In genomic region chr18:58537272-58538038, GRCh38 we compare ENCODE assay signal across 28 cellular contexts.
DNase-seq lines count a peak whose midpoint lies in the region; ATAC-seq, FAIRE-seq and TF ChIP-seq lines count a peak whose summit lies in the region.
"Had no signal": no experiment of that assay in that cellular context is flagged by ENCODE, and none has a peak within 500 bp of the region (broad histone marks: within the 10 kb centered on the region; RNA-seq: fewer than 3 reads in every experiment).

No MANE protein-coding gene starts in this region.

- no peak overlapping the region for H3K27ac ChIP-seq in CD8-positive, alpha-beta T cell (ENCODE audit: low read depth, low read length)
- H3K27ac ChIP-seq: gastroesophageal sphincter, lower lobe of right lung, pancreas, SJCRH30, upper lobe of left lung had no signal

- no peak overlapping the region for H3K4me3 Mint-ChIP-seq in dendritic cell treated with granulocyte-macrophage colony-stimulating factor and Interleukin-4, amounts not matched to agents 40 ng/mL and 50 ng/mL, for 4 days
- H3K4me3 Mint-ChIP-seq in nephron: no peak overlapping the region
- no peak overlapping the region for H3K4me3 Mint-ChIP-seq in CD8-positive, alpha-beta T cell
- H3K4me3 Mint-ChIP-seq in naive thymus-derived CD8-positive, alpha-beta T cell: no peak overlapping the region
- H3K4me3 Mint-ChIP-seq in activated CD8-positive, alpha-beta T cell treated with anti-CD3 and anti-CD28 coated beads, Interleukin-2, amount 10 ng/mL, durations not matched to agents 7 days and 5 days: no peak overlapping the region
- H3K4me3 Mint-ChIP-seq: activated naive CD8-positive, alpha-beta T cell treated with anti-CD3 and anti-CD28 coated beads, Interleukin-2, amount 10 ng/mL, durations not matched to agents 7 days and 5 days; central memory CD8-positive, alpha-beta T cell; WTC11 had no signal

- H3K4me1 Mint-ChIP-seq in dendritic cell treated with granulocyte-macrophage colony-stimulating factor and Interleukin-4, amounts not matched to agents 40 ng/mL and 50 ng/mL, for 4 days (ENCODE audit: low read depth): peaks cover 61% of the 10 kb centered on the region
- peaks cover 50% of the 10 kb centered on the region for H3K4me1 Mint-ChIP-seq in nephron
- H3K4me1 Mint-ChIP-seq in CD8-positive, alpha-beta T cell (ENCODE audit: low read depth): peaks cover 19% of the 10 kb centered on the region
- H3K4me1 Mint-ChIP-seq in naive thymus-derived CD8-positive, alpha-beta T cell: peaks cover 11 to 70% (median 18%) of the 10 kb centered on the region in 4 donors
- peaks cover 41% of the 10 kb centered on the region for H3K4me1 Mint-ChIP-seq in activated CD8-positive, alpha-beta T cell treated with anti-CD3 and anti-CD28 coated beads, Interleukin-2, amount 10 ng/mL, durations not matched to agents 7 days and 5 days (ENCODE audit: low read depth)

- peaks cover 3% of the 10 kb centered on the region for H3K27me3 Mint-ChIP-seq in dendritic cell treated with granulocyte-macrophage colony-stimulating factor and Interleukin-4, amounts not matched to agents 40 ng/mL and 50 ng/mL, for 4 days
- no peaks in the 10 kb centered on the region for H3K27me3 Mint-ChIP-seq in nephron (ENCODE audit: low read depth)
- H3K27me3 Mint-ChIP-seq in CD8-positive, alpha-beta T cell (ENCODE audit: low read depth): peaks cover 2% of the 10 kb centered on the region
- H3K27me3 Mint-ChIP-seq in naive thymus-derived CD8-positive, alpha-beta T cell: peaks cover 0 to 21% (median 4%) of the 10 kb centered on the region in 5 donors
- no peaks in the 10 kb centered on the region for H3K27me3 Mint-ChIP-seq in activated CD8-positive, alpha-beta T cell treated with anti-CD3 and anti-CD28 coated beads, Interleukin-2, amount 10 ng/mL, durations not matched to agents 7 days and 5 days (ENCODE audit: low read depth)

- H3K4me3 ChIP-seq in CD8-positive, alpha-beta T cell (ENCODE audit: low read depth, low read length): no peak overlapping the region
- H3K4me3 ChIP-seq: gastroesophageal sphincter, K562, lower lobe of right lung, MG63, mucosa of descending colon, pancreas, SJCRH30, upper lobe of left lung had no signal

- ATAC-seq in CD8-positive, alpha-beta T cell: no peak
- ATAC-seq in naive thymus-derived CD8-positive, alpha-beta T cell: no peak
- ATAC-seq in activated CD8-positive, alpha-beta T cell treated with anti-CD3 and anti-CD28 coated beads, Interleukin-2, amount 10 ng/mL, durations not matched to agents 7 days and 5 days: no peak
- ATAC-seq: gastroesophageal sphincter, HCT116, K562, mucosa of descending colon, WTC11 had no signal

- no peaks in the 10 kb centered on the region for H3K27me3 ChIP-seq in CD8-positive, alpha-beta T cell (ENCODE audit: insufficient read depth, low read length)
- H3K27me3 ChIP-seq: MG63, pancreas, SJCRH30, upper lobe of left lung had no signal

- POLR2A ChIA-PET in CD8-positive, alpha-beta T cell (lab: Charles Lee): no interaction called here
- POLR2A ChIA-PET in naive thymus-derived CD8-positive, alpha-beta T cell (lab: Charles Lee): no interaction called here
- POLR2A ChIA-PET in activated CD8-positive, alpha-beta T cell treated with anti-CD3 and anti-CD28 coated beads, Interleukin-2, amount 10 ng/mL, durations not matched to agents 7 days and 5 days (lab: Charles Lee): interaction anchor here (2.1 kb wide), 1 partner anchor 133 kb away, joined by 6 read pairs; the partner anchor contains the start of gene MALT1

- TF ChIP-seq CTCF in D721Med (IDR thresholded peaks at IDR 0.05; ENCODE audit: insufficient read depth, missing control alignments) (no peak), nephron (IDR thresholded peaks at IDR 0.05; ENCODE audit: unreplicated experiment in 3 of 3) (no peak)
- no peak for TF ChIP-seq CTCF in CD8-positive, alpha-beta T cell (IDR thresholded peaks at IDR 0.05)

- CTCF ChIA-PET in CD8-positive, alpha-beta T cell (lab: Charles Lee): interaction anchor here (1.2 to 24.5 kb wide), 5 partner anchors 7 to 229 kb away, joined by 3 to 606 read pairs (median 4); no protein-coding TSS in a partner anchor
- CTCF ChIA-PET in activated CD8-positive, alpha-beta T cell treated with anti-CD3 and anti-CD28 coated beads, Interleukin-2, amount 10 ng/mL, durations not matched to agents 7 days and 5 days (lab: Charles Lee): interaction anchor here (6.6 to 7.2 kb wide), 2 partner anchors 8 to 227 kb away, joined by 40 to 61 read pairs; no protein-coding TSS in a partner anchor

- peak overlapping the region; percentile 80 for H3K27ac Mint-ChIP-seq in dendritic cell treated with granulocyte-macrophage colony-stimulating factor and Interleukin-4, amounts not matched to agents 40 ng/mL and 50 ng/mL, for 4 days
- peak overlapping the region in 2 of 3 experiments; percentile 44 to 59 for H3K27ac Mint-ChIP-seq in nephron
- H3K27ac Mint-ChIP-seq in CD8-positive, alpha-beta T cell: no peak overlapping the region
- H3K27ac Mint-ChIP-seq in naive thymus-derived CD8-positive, alpha-beta T cell: no peak overlapping the region
- no peak overlapping the region for H3K27ac Mint-ChIP-seq in activated CD8-positive, alpha-beta T cell treated with anti-CD3 and anti-CD28 coated beads, Interleukin-2, amount 10 ng/mL, durations not matched to agents 7 days and 5 days
- H3K27ac Mint-ChIP-seq: activated naive CD8-positive, alpha-beta T cell treated with anti-CD3 and anti-CD28 coated beads, Interleukin-2, amount 10 ng/mL, durations not matched to agents 7 days and 5 days; WTC11 had no signal

- H3K9me3 Mint-ChIP-seq in dendritic cell treated with granulocyte-macrophage colony-stimulating factor and Interleukin-4, amounts not matched to agents 40 ng/mL and 50 ng/mL, for 4 days: no peaks in the 10 kb centered on the region
- H3K9me3 Mint-ChIP-seq in nephron: no peaks in the 10 kb centered on the region
- H3K9me3 Mint-ChIP-seq in CD8-positive, alpha-beta T cell: no peaks in the 10 kb centered on the region
- no peaks in the 10 kb centered on the region for H3K9me3 Mint-ChIP-seq in naive thymus-derived CD8-positive, alpha-beta T cell
- no peaks in the 10 kb centered on the region for H3K9me3 Mint-ChIP-seq in activated CD8-positive, alpha-beta T cell treated with anti-CD3 and anti-CD28 coated beads, Interleukin-2, amount 10 ng/mL, durations not matched to agents 7 days and 5 days (ENCODE audit: insufficient read depth)
- H3K9me3 Mint-ChIP-seq: central memory CD8-positive, alpha-beta T cell; WTC11 had no signal

- no peaks in the 10 kb centered on the region for H3K36me3 ChIP-seq in CD8-positive, alpha-beta T cell (ENCODE audit: insufficient read depth, low read length)
- H3K36me3 ChIP-seq: gastroesophageal sphincter, lower lobe of right lung, pancreas, SJCRH30, upper lobe of left lung had no signal

- DNase-seq in D721Med (ENCODE audit: insufficient read length, low spot score): no peak
- DNase-seq in GM12891 (ENCODE audit: insufficient read length, low spot score): no peak
- DNase-seq in CD8-positive, alpha-beta T cell: no peak
- DNase-seq in naive thymus-derived CD8-positive, alpha-beta T cell: no peak
- DNase-seq in activated CD8-positive, alpha-beta T cell treated with anti-CD3 and anti-CD28 coated beads, Interleukin-2, amount 10 ng/mL, durations not matched to agents 7 days and 5 days: no peak
- DNase-seq: activated CD4-positive, alpha-beta T cell treated with anti-CD3 and anti-CD28 coated beads, Interleukin-2, amount 50 U/mL, for 48 hours; activated naive CD8-positive, alpha-beta T cell treated with anti-CD3 and anti-CD28 coated beads, Interleukin-2, amount 10 ng/mL, durations not matched to agents 7 days and 5 days; lower lobe of right lung; MG63; mucosa of descending colon; NCI-H1417; NCI-H2029 treated with DMSO at 0.1 percent for 48 hours; NCI-H526; NK-92 treated with Interleukin-12 subunit alpha and Interleukin-12 subunit beta, amount 100 ng/mL, for 24 hours; pancreas; retina; SJCRH30; stimulated activated CD4-positive, alpha-beta T cell treated with anti-CD3 and anti-CD28 coated beads, Interleukin-2, amount 100 ng/mL, for 24 hours; T1000; upper lobe of left lung had no signal

- H3K4me1 ChIP-seq in CD8-positive, alpha-beta T cell (ENCODE audit: insufficient read depth, low read length): no peaks in the 10 kb centered on the region
- H3K4me1 ChIP-seq: gastroesophageal sphincter, lower lobe of right lung had no signal

- no peaks in the 10 kb centered on the region for H3K9me3 ChIP-seq in CD8-positive, alpha-beta T cell (ENCODE audit: low read length)
- H3K9me3 ChIP-seq: gastroesophageal sphincter, lower lobe of right lung, MG63, mucosa of descending colon, pancreas, SJCRH30, upper lobe of left lung had no signal

- H3K36me3 Mint-ChIP-seq in dendritic cell treated with granulocyte-macrophage colony-stimulating factor and Interleukin-4, amounts not matched to agents 40 ng/mL and 50 ng/mL, for 4 days (ENCODE audit: low read depth): no peaks in the 10 kb centered on the region
- no peaks in the 10 kb centered on the region for H3K36me3 Mint-ChIP-seq in nephron (ENCODE audit: low read depth)
- no peaks in the 10 kb centered on the region for H3K36me3 Mint-ChIP-seq in CD8-positive, alpha-beta T cell
- no peaks in the 10 kb centered on the region for H3K36me3 Mint-ChIP-seq in naive thymus-derived CD8-positive, alpha-beta T cell
- no peaks in the 10 kb centered on the region for H3K36me3 Mint-ChIP-seq in activated CD8-positive, alpha-beta T cell treated with anti-CD3 and anti-CD28 coated beads, Interleukin-2, amount 10 ng/mL, durations not matched to agents 7 days and 5 days (ENCODE audit: low read depth)
- H3K36me3 Mint-ChIP-seq: WTC11 had no signal

- FAIRE-seq in D721Med (lab: Jason Lieb, UNC) (peak; percentile 95), GM12891 (lab: Jason Lieb, UNC) (peak; percentile 90)
- FAIRE-seq: endothelial cell of umbilical vein, K562, pancreas had no signal

- TF ChIP-seq POLR2A in GM12891 (IDR thresholded peaks at IDR 0.05; ENCODE audit: low read depth, low read length): peak; percentile 80

- intact Hi-C loops in dendritic cell treated with granulocyte-macrophage colony-stimulating factor and Interleukin-4, amounts not matched to agents 40 ng/mL and 50 ng/mL, for 4 days (cut with micrococcal nuclease): no loop called here
- intact Hi-C loops in CD8-positive, alpha-beta T cell (cut with DNase I, micrococcal nuclease): no loop called here

TF ChIP-seq in GM12891, 5 proteins besides CTCF, POLR2A, EP300 and RAD21:
- TF ChIP-seq TAF1 (IDR thresholded peaks at IDR 0.05; ENCODE audit: low read depth, low read length) (peak; percentile 26; the same call in 1 of the 2 replicates), SPI1 (IDR thresholded peaks at IDR 0.05; ENCODE audit: low read depth, low read length) (no peak), POLR2AphosphoS5 (IDR thresholded peaks at IDR 0.05; ENCODE audit: low read depth, low read length) (peak; percentile 60; the same call in 1 of the 2 replicates)

Comparison
In these comparisons a context has a peak if more than half of its experiments do, and no peak if none do; other contexts are left out.
1. H3K27ac Mint-ChIP-seq: peak in dendritic cell treated with granulocyte-macrophage colony-stimulating factor and Interleukin-4, amounts not matched to agents 40 ng/mL and 50 ng/mL, for 4 days (single experiment) and nephron (2 of 3); none in CD8-positive, alpha-beta T cell (single experiment), naive thymus-derived CD8-positive, alpha-beta T cell (0 of 10) and activated CD8-positive, alpha-beta T cell treated with anti-CD3 and anti-CD28 coated beads, Interleukin-2, amount 10 ng/mL, durations not matched to agents 7 days and 5 days (single experiment).